ENCODE assay signal across 9 cellular contexts in genomic region chr16:4373909-4374742, GRCh38. TPM values are rescaled to one million over a fixed set of nuclear protein-coding genes. Genes with fewer than 3 reads are reported as not detected.
DNase-seq lines count a peak whose midpoint lies in the region; ATAC-seq and TF ChIP-seq lines count a peak whose summit lies in the region.
"Had no signal": no experiment of that assay in that cellular context is flagged by ENCODE, and none has a peak within 500 bp of the region (broad histone marks: within the 10 kb centered on the region; RNA-seq: fewer than 3 reads in every experiment).

No MANE protein-coding gene starts in this region.

- intact Hi-C loops in PC-9 (cut with micrococcal nuclease; ENCODE audit: unreplicated experiment): no loop called here

- BruUV-seq in PC-9 (replicated peaks; lab: Mats Ljungman, UMichigan): no TSS peak

- H2AFZ ChIP-seq in PC-9: no peak overlapping the region

- no peaks in the 10 kb centered on the region for H3K9me3 ChIP-seq in PC-9 (ENCODE audit: insufficient read depth, low read depth)
- H3K9me3 ChIP-seq in muscle layer of duodenum (ENCODE audit: control insufficient read depth in 1 of 2, low read length in 2 of 2): no peaks in the 10 kb centered on the region

- H3K4me3 ChIP-seq in AG10803 (ENCODE audit: low read length): peak overlapping the region; percentile 99
- peak overlapping the region; percentile 61; the same call in 1 of the 2 replicates for H3K4me3 ChIP-seq in PC-9
- H3K4me3 ChIP-seq in muscle layer of duodenum (ENCODE audit: low read depth in 1 of 2, low read length in 2 of 2): peak overlapping the region; percentile 64 to 73

- peaks cover 37% of the 10 kb centered on the region for H3F3A ChIP-seq in PC-9 (ENCODE audit: insufficient read depth, low read depth)

- TF ChIP-seq CTCF in AG10803 (conservative IDR thresholded peaks at IDR 0.05; ENCODE audit: low read length): no peak
- no peak for TF ChIP-seq CTCF in PC-9 (conservative IDR thresholded peaks at IDR 0.05)

- peak; percentile 99 for DNase-seq in AG10803 (ENCODE audit: low read depth)
- DNase-seq in PC-9: peak; percentile 59 to 85
- DNase-seq in NCI-H2107 treated with DMSO at 0.1 percent for 48 hours (lab: John Stamatoyannopoulos, UW; ENCODE audit: unreplicated experiment): no peak
- DNase-seq in Kasumi-1 (lab: John Stamatoyannopoulos, UW): no peak
- no peak for DNase-seq in stimulated activated CD4-positive, alpha-beta T cell treated with anti-CD3 and anti-CD28 coated beads, Interleukin-2, amount 100 ng/mL, for 48 hours
- DNase-seq: activated naive CD8-positive, alpha-beta T cell treated with anti-CD3 and anti-CD28 coated beads, Interleukin-2, amount 10 ng/mL, durations not matched to agents 7 days and 5 days had no signal

- H3K36me3 ChIP-seq in PC-9 (ENCODE audit: low read depth): no peaks in the 10 kb centered on the region
- no peaks in the 10 kb centered on the region for H3K36me3 ChIP-seq in muscle layer of duodenum (ENCODE audit: control insufficient read depth in 1 of 2, insufficient read depth in 2 of 2, low read length in 2 of 2)

- H3K79me2 ChIP-seq in PC-9 (ENCODE audit: low read depth): peaks cover 23% of the 10 kb centered on the region

- POLR2A ChIA-PET in PC-9 (lab: Charles Lee; ENCODE audit: unreplicated experiment): interaction anchor here (0.5 to 2.9 kb wide), 7 partner anchors 14 to 738 kb away, joined by 4 to 22 read pairs (median 5); no protein-coding TSS in a partner anchor

- peak; percentile 44 for ATAC-seq in esophagus mucosa
- no peak for ATAC-seq in HG03432 (IDR thresholded peaks at IDR 0.05; ENCODE audit: unreplicated experiment)

- H3K9me2 ChIP-seq in PC-9 (ENCODE audit: insufficient read depth): no peaks in the 10 kb centered on the region

- H4K20me1 ChIP-seq in PC-9 (ENCODE audit: insufficient read depth): peaks cover 21% of the 10 kb centered on the region; the same call in 1 of the 2 replicates

- H3K27ac ChIP-seq in PC-9 (peak overlapping the region; percentile 62), muscle layer of duodenum (ENCODE audit: low read length) (peak overlapping the region; percentile 63)

- H3K4me1 ChIP-seq in PC-9 (replicated peaks; ENCODE audit: insufficient read depth): peaks cover 70% of the 10 kb centered on the region
- peaks cover 4 to 52% of the 10 kb centered on the region in 2 donors for H3K4me1 ChIP-seq in muscle layer of duodenum (ENCODE audit: control insufficient read depth in 1 of 2, insufficient read depth in 2 of 2, low read length in 2 of 2)

- peak overlapping the region; percentile 97 for H3K4me2 ChIP-seq in PC-9

- CTCF ChIA-PET in PC-9 (lab: Charles Lee): interaction anchor here (0.5 to 1.2 kb wide), 6 partner anchors 15 to 85 kb away, joined by 3 to 18 read pairs (median 4); no protein-coding TSS in a partner anchor

- H3K27me3 ChIP-seq in PC-9 (ENCODE audit: insufficient read depth, low read depth) (no peaks in the 10 kb centered on the region), muscle layer of duodenum (ENCODE audit: low read depth, low read length) (no peaks in the 10 kb centered on the region)

RNA-seq across cellular contexts. Expression of gene VASN, which starts 2.5 kb away (rescaled TPM):
- total RNA-seq in PC-9 (2021) (45.3 and 49.8 TPM in 2 replicates), esophagus mucosa (16.6 TPM)

RNA-seq across cellular contexts. Expression of gene PAM16, which starts 23.0 kb away (rescaled TPM):
- total RNA-seq in PC-9 (2021): 95.9 and 110 TPM in 2 replicates
- 34.3 TPM for total RNA-seq in esophagus mucosa

RNA-seq across cellular contexts. Expression of gene CORO7, which starts 42.3 kb away (rescaled TPM):
- total RNA-seq in PC-9 (2021) (42.1 and 55.4 TPM in 2 replicates), esophagus mucosa (7.9 TPM)

RNA-seq across cellular contexts. Expression of gene DNAJA3, which starts 51.5 kb away (rescaled TPM):
- total RNA-seq in PC-9 (2021) (58.9 and 66.5 TPM in 2 replicates), esophagus mucosa (40.2 TPM)

RNA-seq across cellular contexts. Expression of gene GLIS2, which starts 58.3 kb away (rescaled TPM):
- total RNA-seq in PC-9 (2021) (44.2 and 48.3 TPM in 2 replicates), esophagus mucosa (0.80 TPM)

Comparison
In these comparisons a context has a peak if more than half of its experiments do, and no peak if none do; other contexts are left out.
1. DNase-seq: peak in AG10803 (single experiment) and PC-9 (2 of 2); none in NCI-H2107 treated with DMSO at 0.1 percent for 48 hours (single experiment), Kasumi-1 (0 of 2) and stimulated activated CD4-positive, alpha-beta T cell treated with anti-CD3 and anti-CD28 coated beads, Interleukin-2, amount 100 ng/mL, for 48 hours (0 of 2).
2. Peak in every context shown above with its lines, with median percentiles within 50 percentile points of each other: H3K4me3 ChIP-seq.